18 cellular contexts compared by ENCODE assay signal in the genomic region with DNA sequence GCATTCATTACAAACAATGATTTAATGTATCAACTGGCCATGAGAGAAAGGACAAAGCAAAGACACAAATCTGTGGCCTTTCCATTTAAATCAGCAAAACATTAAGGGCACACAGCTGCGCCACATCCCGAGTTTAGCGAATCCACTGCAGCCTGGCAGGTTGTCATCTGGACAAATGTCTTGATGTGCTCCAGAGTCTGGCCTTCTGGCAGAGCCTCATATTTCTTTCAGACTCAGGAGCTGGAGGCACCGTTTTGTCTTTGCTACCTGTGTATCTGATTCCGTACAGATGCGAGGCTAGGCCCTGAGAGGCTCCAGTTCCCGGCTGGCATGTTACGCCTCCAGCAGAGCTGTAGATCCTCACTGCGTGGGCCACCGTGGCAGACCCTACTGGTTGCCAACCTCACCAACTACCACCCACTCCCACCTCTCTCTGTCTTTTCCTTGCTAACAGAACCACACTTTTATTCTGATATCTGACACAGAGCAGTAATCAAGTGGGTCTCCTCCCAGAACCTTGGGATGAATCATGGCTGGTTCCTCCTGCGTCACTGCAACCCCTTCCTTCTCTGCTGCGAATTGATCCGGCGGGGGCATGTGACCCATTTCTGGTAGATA. TPM values are rescaled to one million over a fixed set of nuclear protein-coding genes. Genes with fewer than 3 reads are reported as not detected.
DNase-seq lines count a peak whose midpoint lies in the region; ATAC-seq and TF ChIP-seq lines count a peak whose summit lies in the region.
"Had no signal": no experiment of that assay in that cellular context is flagged by ENCODE, and none has a peak within 500 bp of the region (broad histone marks: within the 10 kb centered on the region; RNA-seq: fewer than 3 reads in every experiment).

No MANE protein-coding gene starts in this region.

- H3K4me3 Mint-ChIP-seq in WTC11, result no peak overlapping the region
- H3K4me3 Mint-ChIP-seq: CD4-positive, CD25-positive, alpha-beta regulatory T cell had no signal

- 0 out of 2 replicates have a peak, but pooled peaks cover 3% of the 10 kb centered on the region for H3K27me3 Mint-ChIP-seq in WTC11 (ENCODE audit: low read depth)
- H3K27me3 Mint-ChIP-seq: CD4-positive, CD25-positive, alpha-beta regulatory T cell had no signal

- POLR2A ChIA-PET in WTC11 (lab: Charles Lee), result interaction anchor here (0.6 kb wide), 1 partner anchor 20 kb away, joined by 3 read pairs; no protein-coding TSS in a partner anchor

- peak overlapping the region; percentile 50 for H3K27ac Mint-ChIP-seq in WTC11

- H3K4me1 Mint-ChIP-seq in WTC11, result peaks cover 16% of the 10 kb centered on the region

- H3K36me3 Mint-ChIP-seq in WTC11, result peaks cover 86% of the 10 kb centered on the region

- DNase-seq in Ammon's horn (ENCODE audit: low spot score), result peak; percentile 52
- DNase-seq in WTC11 (ENCODE audit: low spot score), result no peak
- peak; percentile 24 for DNase-seq in globus pallidus (ENCODE audit: low spot score)
- peak in 7 of 10 donors; percentile 27 to 92 (median 57) for DNase-seq in posterior cingulate gyrus
- no peak for DNase-seq in activated T-cell treated with anti-CD3 and anti-CD28 coated beads, Interleukin-2, amount 50 U/mL, for 1 hour
- DNase-seq in activated gamma-delta T cell treated with Interleukin-2 at 50 U/mL for 16 hours, result no peak
- DNase-seq: AML-193; CD4-positive, CD25-positive, alpha-beta regulatory T cell; DND-41; GDM1; NCI-H146; NCI-H345; PC-3 had no signal

- intact Hi-C loops in posterior cingulate gyrus (cut with DNase I), result no loop called here

- CTCF ChIA-PET in WTC11 (lab: Charles Lee), result no interaction called here

- ATAC-seq in WTC11 (no peak), GM19035 (IDR thresholded peaks at IDR 0.05; ENCODE audit: unreplicated experiment) (no peak), HG02763 (IDR thresholded peaks at IDR 0.05; ENCODE audit: unreplicated experiment) (no peak)
- ATAC-seq: HCT116, K562, PC-3 had no signal

- peaks cover 17% of the 10 kb centered on the region for H3K9me3 Mint-ChIP-seq in WTC11

- no peak for TF ChIP-seq CTCF in WTC11 (IDR thresholded peaks at IDR 0.05)

TF ChIP-seq in WTC11, 78 proteins besides CTCF, POLR2A, EP300 and RAD21:
- TF ChIP-seq, protein P1, sequence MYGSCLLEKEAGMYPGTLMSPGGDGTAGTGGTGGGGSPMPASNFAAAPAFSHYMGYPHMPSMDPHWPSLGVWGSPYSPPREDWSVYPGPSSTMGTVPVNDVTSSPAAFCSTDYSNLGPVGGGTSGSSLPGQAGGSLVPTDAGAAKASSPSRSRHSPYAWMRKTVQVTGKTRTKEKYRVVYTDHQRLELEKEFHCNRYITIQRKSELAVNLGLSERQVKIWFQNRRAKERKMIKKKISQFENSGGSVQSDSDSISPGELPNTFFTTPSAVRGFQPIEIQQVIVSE (CRISPR knock-in tag; IDR thresholded peaks at IDR 0.05; ENCODE audit: borderline replicate concordance), result no peak
- TF ChIP-seq RELA (CRISPR knock-in tag; IDR thresholded peaks at IDR 0.05; ENCODE audit: borderline replicate concordance), result no peak
- TF ChIP-seq, protein P2, sequence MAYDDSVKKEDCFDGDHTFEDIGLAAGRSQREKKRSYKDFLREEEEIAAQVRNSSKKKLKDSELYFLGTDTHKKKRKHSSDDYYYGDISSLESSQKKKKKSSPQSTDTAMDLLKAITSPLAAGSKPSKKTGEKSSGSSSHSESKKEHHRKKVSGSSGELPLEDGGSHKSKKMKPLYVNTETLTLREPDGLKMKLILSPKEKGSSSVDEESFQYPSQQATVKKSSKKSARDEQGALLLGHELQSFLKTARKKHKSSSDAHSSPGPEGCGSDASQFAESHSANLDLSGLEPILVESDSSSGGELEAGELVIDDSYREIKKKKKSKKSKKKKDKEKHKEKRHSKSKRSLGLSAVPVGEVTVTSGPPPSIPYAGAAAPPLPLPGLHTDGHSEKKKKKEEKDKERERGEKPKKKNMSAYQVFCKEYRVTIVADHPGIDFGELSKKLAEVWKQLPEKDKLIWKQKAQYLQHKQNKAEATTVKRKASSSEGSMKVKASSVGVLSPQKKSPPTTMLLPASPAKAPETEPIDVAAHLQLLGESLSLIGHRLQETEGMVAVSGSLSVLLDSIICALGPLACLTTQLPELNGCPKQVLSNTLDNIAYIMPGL (CRISPR knock-in tag; IDR thresholded peaks at IDR 0.05), result no peak

RNA-seq across cellular contexts. Expression of a gene that starts 40.9 kb away (rescaled TPM):
- total RNA-seq in WTC11 (2021), result 3.0 to 3.2 TPM (median 3.0 TPM) in 3 replicates
- total RNA-seq: A673 had no signal

Comparison
In these comparisons a context has a peak if more than half of its experiments do, and no peak if none do; other contexts are left out.
1. DNase-seq: peak in Ammon's horn (single experiment), globus pallidus (single experiment) and posterior cingulate gyrus (7 of 10); none in WTC11 (single experiment), activated T-cell treated with anti-CD3 and anti-CD28 coated beads, Interleukin-2, amount 50 U/mL, for 1 hour (single experiment) and activated gamma-delta T cell treated with Interleukin-2 at 50 U/mL for 16 hours (single experiment).